ENCODE assay signal across 23 cellular contexts in genomic region chr17:65998675-65999074, GRCh38.
"Had no signal": no experiment of that assay in that cellular context is flagged by ENCODE, and none has a peak within 500 bp of the region (broad histone marks: within the 10 kb centered on the region; RNA-seq: fewer than 3 reads in every experiment).

No MANE protein-coding gene starts in this region.

- H3K9me3 ChIP-seq: MG63, SK-N-SH had no signal

- H3K4me3 ChIP-seq: MG63 had no signal

- H3K27ac ChIP-seq: HL-60, RWPE1 had no signal

- H3K36me3 ChIP-seq: MG63 had no signal

- H3K4me2 ChIP-seq: SK-N-SH had no signal

- DNase-seq: IMR-90, Karpas-422, KG1, MG63, NCI-H1092, NCI-H1105 treated with DMSO at 0.1 percent for 48 hours, NCI-H1417 treated with DMSO at 0.1 percent for 48 hours, NCI-H146, NCI-H1694 treated with DMSO at 0.1 percent for 48 hours, NCI-H2029, NCI-H2081 treated with DMSO at 0.1 percent for 48 hours, NCI-H2171, NCI-H226, NCI-H446, NCI-H510A, NCI-H524 treated with DMSO at 0.1 percent for 48 hours, NCI-H69, NCI-H774, SHP77, SK-N-SH had no signal

- H3K27me3 ChIP-seq: MG63 had no signal

- FAIRE-seq: HTR-8/SVneo had no signal
